8 cellular contexts compared by ENCODE assay signal in the genomic region with DNA sequence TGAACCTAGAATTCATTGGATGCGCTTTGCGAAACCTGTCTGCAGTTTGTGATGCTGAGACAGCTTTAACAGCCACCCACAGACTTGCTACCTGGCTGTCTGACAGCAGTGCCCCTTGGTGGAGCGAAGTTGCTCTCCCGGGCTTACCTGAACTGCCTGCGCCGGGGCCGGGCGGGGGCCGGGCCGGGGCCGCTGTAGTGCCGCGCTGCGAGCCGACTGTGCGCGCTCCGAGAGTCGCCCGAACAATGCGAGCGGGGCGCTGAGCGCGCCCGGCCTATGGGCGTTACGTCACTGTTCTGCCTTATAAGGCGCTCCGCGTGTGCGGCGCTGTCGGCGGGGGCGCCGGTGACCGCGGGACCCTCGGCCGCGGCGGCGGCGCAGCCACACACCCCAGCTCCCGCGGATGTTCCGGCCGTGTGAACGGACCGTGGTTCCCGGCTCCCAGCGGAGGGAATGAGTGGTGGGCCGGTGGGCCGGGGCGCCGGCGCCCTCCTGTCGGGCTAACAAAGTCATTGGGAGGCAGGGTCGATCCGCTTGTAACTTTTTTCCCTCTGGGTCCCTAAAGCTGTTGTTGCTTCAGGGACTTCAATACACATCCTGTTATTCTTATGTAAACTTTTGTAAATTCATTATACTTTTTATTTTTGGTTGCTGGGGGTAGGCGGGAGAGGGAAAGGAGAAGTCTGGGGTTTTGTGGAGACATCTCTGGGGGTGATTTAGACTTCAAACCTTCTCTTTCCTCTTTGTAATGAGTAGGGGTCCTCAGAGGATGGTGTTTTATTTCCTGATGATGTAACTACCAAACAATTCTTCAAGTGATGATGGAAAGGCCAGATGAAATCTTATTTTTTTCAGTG. TPM values are rescaled to one million over a fixed set of nuclear protein-coding genes. Genes with fewer than 3 reads are reported as not detected.
A peak's percentile ranks its signal among the peaks of the same experiment; 100 is the strongest.
DNase-seq lines count a peak whose midpoint lies in the region; ATAC-seq and TF ChIP-seq lines count a peak whose summit lies in the region.

No MANE protein-coding gene starts in this region.

- H3K36me3 Mint-ChIP-seq in nephron progenitor cell (ENCODE audit: low read depth) = no peaks in the 10 kb centered on the region

- peak overlapping the region; percentile 48 to 70 (median 62) for H3K4me3 ChIP-seq in Peyer's patch

- peak; percentile 88 for ATAC-seq in HG03354 (IDR thresholded peaks at IDR 0.05; ENCODE audit: poor library complexity, severe bottlenecking, unreplicated experiment)
- ATAC-seq in stimulated activated naive CD8-positive, alpha-beta T cell treated with anti-CD3 and anti-CD28 coated beads, Interleukin-15, Interleukin-2, amounts not matched to agents 100 U/mL and 50 U/mL, for 24 hours = peak; percentile 94

- no peaks in the 10 kb centered on the region for H3K9me3 ChIP-seq in Peyer's patch

- peak overlapping the region; percentile 83 for H3K4me3 Mint-ChIP-seq in nephron progenitor cell

- TF ChIP-seq CTCF in Peyer's patch (IDR thresholded peaks at IDR 0.05) = peak in 1 of 6 experiments; percentile 1
- no peak for TF ChIP-seq CTCF in nephron progenitor cell (IDR thresholded peaks at IDR 0.05)

- H3K4me1 ChIP-seq in Peyer's patch = peaks cover 0 to 16% (median 0%) of the 10 kb centered on the region in 4 donors

- H3K36me3 ChIP-seq in Peyer's patch = no peaks in the 10 kb centered on the region

- DNase-seq in AG08395 (ENCODE audit: low spot score) (peak; percentile 74), Peyer's patch (peak; percentile 72 to 92 (median 87)), fibroblast of the conjunctiva (ENCODE audit: low read depth) (peak; percentile 51), nephron progenitor cell (peak; percentile 85)
- peak; percentile 86 for DNase-seq in activated effector memory CD4-positive, alpha-beta T cell treated with anti-CD3 and anti-CD28 coated beads, Interleukin-2, amount 50 U/mL, for 16 hours
- peak; percentile 69 for DNase-seq in stimulated activated naive CD8-positive, alpha-beta T cell treated with anti-CD3 and anti-CD28 coated beads, Interleukin-15, Interleukin-2, amounts not matched to agents 100 U/mL and 50 U/mL, for 24 hours

- no peaks in the 10 kb centered on the region for H3K27me3 Mint-ChIP-seq in nephron progenitor cell (ENCODE audit: low read depth, poor library complexity)

- peak; percentile 74 for TF ChIP-seq POLR2A in GM19193 (IDR thresholded peaks at IDR 0.05; ENCODE audit: extremely low read depth, insufficient read depth, insufficient read length)
- TF ChIP-seq POLR2A in Peyer's patch (IDR thresholded peaks at IDR 0.05) = peak; percentile 64 to 80

- H3K9me3 Mint-ChIP-seq in nephron progenitor cell = no peaks in the 10 kb centered on the region

- no peaks in the 10 kb centered on the region for H3K27me3 ChIP-seq in Peyer's patch

- peaks cover 56% of the 10 kb centered on the region for H3K4me1 Mint-ChIP-seq in nephron progenitor cell

- H3K27ac ChIP-seq in Peyer's patch = peak overlapping the region; percentile 80 to 94 (median 84)

- H3K27ac Mint-ChIP-seq in nephron progenitor cell = peak overlapping the region; percentile 97

RNA-seq across cellular contexts. Expression of gene CMSS1, which starts 58.5 kb away (rescaled TPM):
- total RNA-seq in Peyer's patch = 1 to 10 TPM; 1.3 to 9.9 (median 2.3) TPM

Comparison
In these comparisons a context has a peak if more than half of its experiments do, and no peak if none do; other contexts are left out.
1. Peak in every context shown above with its lines: DNase-seq, ATAC-seq, H3K4me3 ChIP-seq and H3K27ac ChIP-seq.